Comparison of ENCODE assay signal across 19 cellular contexts in the genomic region with DNA sequence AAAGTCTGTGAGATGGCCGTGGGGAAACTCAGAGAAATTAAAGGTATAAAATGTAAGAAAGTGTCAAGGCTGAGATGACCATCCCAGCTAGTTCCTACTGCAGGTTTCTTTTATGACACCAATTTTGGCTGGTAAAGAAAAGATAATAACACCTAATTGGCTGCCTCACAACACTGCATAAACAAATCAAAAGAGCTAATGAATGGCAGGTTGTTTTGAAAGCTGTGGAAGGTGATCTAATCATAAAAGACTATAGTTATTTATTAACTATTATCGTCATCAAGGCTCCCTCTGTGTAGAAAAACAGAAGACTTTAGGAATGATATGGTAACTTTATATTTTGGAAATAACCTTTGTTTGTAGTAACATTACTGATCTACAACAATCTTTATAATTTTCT. TPM values are rescaled to one million over a fixed set of nuclear protein-coding genes. Genes with fewer than 3 reads are reported as not detected.
A peak's percentile ranks its signal among the peaks of the same experiment; 100 is the strongest.
DNase-seq lines count a peak whose midpoint lies in the region; ATAC-seq and TF ChIP-seq lines count a peak whose summit lies in the region.
"Had no signal": no experiment of that assay in that cellular context is flagged by ENCODE, and none has a peak within 500 bp of the region (broad histone marks: within the 10 kb centered on the region; RNA-seq: fewer than 3 reads in every experiment).

No MANE protein-coding gene starts in this region.

- no peak overlapping the region for H3K4me3 ChIP-seq in colonic mucosa
- H3K4me3 ChIP-seq: BLaER1 treated with 17β-estradiol and CSF1 and Interleukin-3, amounts not matched to agents 10 nM and 100 nM; GM12878; GM23338 had no signal

- no peak for TF ChIP-seq CTCF in colonic mucosa (IDR thresholded peaks at IDR 0.05)

- no peak overlapping the region for H3K27ac ChIP-seq in colonic mucosa
- H3K27ac ChIP-seq: BLaER1 treated with 17β-estradiol and CSF1 and Interleukin-3, amounts not matched to agents 10 nM and 100 nM; HL-60 had no signal

- no peaks in the 10 kb centered on the region for H3K9me3 ChIP-seq in colonic mucosa

- peak; percentile 62 for ATAC-seq in left colon
- ATAC-seq: CD8-positive, alpha-beta T cell; GM12878; GM23338 had no signal

- no peaks in the 10 kb centered on the region for H3K36me3 ChIP-seq in colonic mucosa
- H3K36me3 ChIP-seq: BLaER1 treated with 17β-estradiol and CSF1 and Interleukin-3, amounts not matched to agents 10 nM and 100 nM had no signal

- no peaks in the 10 kb centered on the region for H3K4me1 ChIP-seq in colonic mucosa
- H3K4me1 ChIP-seq: BLaER1 treated with 17β-estradiol and CSF1 and Interleukin-3, amounts not matched to agents 10 nM and 100 nM had no signal

- H3K9ac ChIP-seq in colonic mucosa (ENCODE audit: low read depth in 2 of 2, low read length in 2 of 2): no peak overlapping the region
- H3K9ac ChIP-seq: BLaER1 treated with 17β-estradiol and CSF1 and Interleukin-3, amounts not matched to agents 10 nM and 100 nM had no signal

- no peaks in the 10 kb centered on the region for H3K27me3 ChIP-seq in colonic mucosa
- H3K27me3 ChIP-seq: BLaER1 treated with 17β-estradiol and CSF1 and Interleukin-3, amounts not matched to agents 10 nM and 100 nM had no signal

- DNase-seq in NCI-H748 (lab: John Stamatoyannopoulos, UW; ENCODE audit: unreplicated experiment) (peak; percentile 46), NCI-H748 treated with DMSO at 0.1 percent for 48 hours (lab: John Stamatoyannopoulos, UW) (no peak), SW480 (ENCODE audit: low spot score) (peak; percentile 85), left colon (no peak), NK-92 (lab: John Stamatoyannopoulos, UW; ENCODE audit: unreplicated experiment) (no peak), DMS 273 (lab: John Stamatoyannopoulos, UW; ENCODE audit: unreplicated experiment) (no peak), colonic mucosa (no peak)
- DNase-seq: CD8-positive, alpha-beta T cell; DMS153; DND-41; EL; HCEC 1CT had no signal

- intact Hi-C loops in left colon (cut with DNase I, micrococcal nuclease) (no loop called here), colonic mucosa (cut with DNase I) (no loop called here)

RNA-seq across cellular contexts. Expression of gene SPINK5, which starts 3.5 kb away (rescaled TPM):
- total RNA-seq in left colon: 10 to 100 TPM; 12.8 to 32.6 TPM
- 10 to 100 TPM; 25.6 to 29.0 TPM for total RNA-seq in colonic mucosa
- total RNA-seq: B cell; CD8-positive, alpha-beta T cell; G401; HT1080 had no signal

Comparison
In these comparisons a context has a peak if more than half of its experiments do, and no peak if none do; other contexts are left out.
1. DNase-seq: peak in NCI-H748 (single experiment) and SW480 (single experiment); none in NCI-H748 treated with DMSO at 0.1 percent for 48 hours (single experiment), left colon (0 of 2), NK-92 (single experiment), DMS 273 (single experiment) and colonic mucosa (single experiment).